8 cellular contexts compared by ENCODE assay signal in the genomic region with DNA sequence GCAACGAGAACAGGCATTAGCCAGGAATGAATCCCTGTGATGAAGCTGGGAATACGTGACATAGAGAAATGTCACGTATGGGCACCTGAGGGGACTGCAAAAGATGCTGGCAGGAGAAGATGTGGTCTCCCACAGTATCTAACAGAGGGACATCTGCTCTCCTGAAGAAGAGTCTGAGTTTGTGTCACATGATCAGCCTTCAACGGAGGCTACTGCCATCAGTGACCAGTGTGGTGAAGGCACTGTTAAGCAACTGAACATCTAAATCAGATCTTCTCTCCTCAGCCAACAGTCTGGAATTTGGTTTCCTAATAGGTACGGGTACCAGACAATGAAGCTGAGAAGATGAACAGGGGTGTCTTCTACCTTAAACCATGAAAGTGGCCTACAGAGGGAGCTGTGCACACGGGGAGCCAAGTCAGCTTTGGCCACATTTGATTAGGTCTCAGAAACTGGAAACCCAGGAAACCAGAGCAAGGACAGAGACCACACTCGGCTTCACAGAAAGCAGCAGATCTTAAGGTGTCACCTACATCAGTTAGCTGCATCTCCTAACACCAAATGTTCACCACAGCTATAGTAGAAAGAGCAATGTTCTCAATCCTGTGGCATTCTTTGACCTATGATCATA.
DNase-seq lines count a peak whose midpoint lies in the region; ATAC-seq and TF ChIP-seq lines count a peak whose summit lies in the region.

No MANE protein-coding gene starts in this region.

- DNase-seq in GM10248 (ENCODE audit: extremely low spot score) (peak; percentile 49), RKO (ENCODE audit: low spot score) (peak; percentile 32), iPS-NIHi7 (ENCODE audit: extremely low spot score) (peak; percentile 60), UCSD-AML1 (lab: John Stamatoyannopoulos, UW; ENCODE audit: unreplicated experiment) (no peak), hippocampal formation (lab: John Stamatoyannopoulos, UW) (no peak)
- DNase-seq in activated naive CD4-positive, alpha-beta T cell treated with anti-CD3 and anti-CD28 coated beads, Interleukin-2, amount 10 ng/mL, durations not matched to agents 7 days and 5 days = peak; percentile 85
- peak; percentile 38 to 57 (median 40) for DNase-seq in stimulated activated CD4-positive, alpha-beta T cell treated with anti-CD3 and anti-CD28 coated beads, TNF-alpha, amount 100 ng/mL, for 48 hours (ENCODE audit: low read depth in 3 of 3)

- no peaks in the 10 kb centered on the region for H3K9me3 Mint-ChIP-seq in activated naive CD4-positive, alpha-beta T cell treated with anti-CD3 and anti-CD28 coated beads, Interleukin-2, amount 10 ng/mL, durations not matched to agents 7 days and 5 days

- peak overlapping the region; percentile 90 for H3K27ac Mint-ChIP-seq in activated naive CD4-positive, alpha-beta T cell treated with anti-CD3 and anti-CD28 coated beads, Interleukin-2, amount 10 ng/mL, durations not matched to agents 7 days and 5 days

- ATAC-seq in GM21825 (IDR thresholded peaks at IDR 0.05; ENCODE audit: unreplicated experiment) = peak; percentile 74

- H3K4me3 Mint-ChIP-seq in activated naive CD4-positive, alpha-beta T cell treated with anti-CD3 and anti-CD28 coated beads, Interleukin-2, amount 10 ng/mL, durations not matched to agents 7 days and 5 days = no peak overlapping the region

- H3K36me3 Mint-ChIP-seq in activated naive CD4-positive, alpha-beta T cell treated with anti-CD3 and anti-CD28 coated beads, Interleukin-2, amount 10 ng/mL, durations not matched to agents 7 days and 5 days = peaks cover 64% of the 10 kb centered on the region

- TF ChIP-seq CTCF in GM10248 (IDR thresholded peaks at IDR 0.05; ENCODE audit: control extremely low read depth, extremely low read depth, low read depth, missing control alignments) = peak; percentile 51

- POLR2A ChIA-PET in GM10248 (lab: Yijun Ruan, JAX) = interaction anchor here (0.6 kb wide), 1 partner anchor 11 kb away, joined by 3 read pairs; no protein-coding TSS in a partner anchor

- peaks cover 67% of the 10 kb centered on the region for H3K4me1 Mint-ChIP-seq in activated naive CD4-positive, alpha-beta T cell treated with anti-CD3 and anti-CD28 coated beads, Interleukin-2, amount 10 ng/mL, durations not matched to agents 7 days and 5 days

- no peaks in the 10 kb centered on the region for H3K27me3 Mint-ChIP-seq in activated naive CD4-positive, alpha-beta T cell treated with anti-CD3 and anti-CD28 coated beads, Interleukin-2, amount 10 ng/mL, durations not matched to agents 7 days and 5 days

- CTCF ChIA-PET in GM10248 (lab: Yijun Ruan, JAX) = interaction anchor here (0.7 to 11.2 kb wide), 43 partner anchors 10 to 486 kb away, joined by 3 to 105 read pairs (median 5); partner anchors contain the start of genes ADCY7 and CNEP1R1
- CTCF ChIA-PET in activated naive CD4-positive, alpha-beta T cell treated with anti-CD3 and anti-CD28 coated beads, Interleukin-2, amount 10 ng/mL, durations not matched to agents 7 days and 5 days (lab: Charles Lee) = interaction anchor here (0.7 to 6.9 kb wide), 36 partner anchors 11 to 480 kb away, joined by 3 to 156 read pairs (median 5); partner anchors contain the start of gene BRD7

Comparison
In these comparisons a context has a peak if more than half of its experiments do, and no peak if none do; other contexts are left out.
1. DNase-seq: peak in GM10248 (single experiment), RKO (single experiment), activated naive CD4-positive, alpha-beta T cell treated with anti-CD3 and anti-CD28 coated beads, Interleukin-2, amount 10 ng/mL, durations not matched to agents 7 days and 5 days (single experiment), iPS-NIHi7 (single experiment) and stimulated activated CD4-positive, alpha-beta T cell treated with anti-CD3 and anti-CD28 coated beads, TNF-alpha, amount 100 ng/mL, for 48 hours (3 of 3); none in UCSD-AML1 (single experiment) and hippocampal formation (0 of 2).